In genomic region chr10:91712315-91712714, GRCh38 we compare ENCODE assay signal across 12 cellular contexts.
DNase-seq lines count a peak whose midpoint lies in the region; ATAC-seq and TF ChIP-seq lines count a peak whose summit lies in the region.
"Had no signal": no experiment of that assay in that cellular context is flagged by ENCODE, and none has a peak within 500 bp of the region (broad histone marks: within the 10 kb centered on the region; RNA-seq: fewer than 3 reads in every experiment).

No MANE protein-coding gene starts in this region.

- H3K4me1 ChIP-seq in BLaER1 treated with 17β-estradiol and CSF1 and Interleukin-3, amounts not matched to agents 10 nM and 100 nM = peaks cover 8 to 32% (median 22%) of the 10 kb centered on the region in 10 experiments; a peak in 18 of 20 replicates
- peaks cover 12% of the 10 kb centered on the region for H3K4me1 ChIP-seq in endodermal cell (ENCODE audit: control insufficient read depth, insufficient read depth, low read length)

- peak overlapping the region; percentile 27 to 85 (median 71); a peak in 21 of 22 replicates for H3K27ac ChIP-seq in BLaER1 treated with 17β-estradiol and CSF1 and Interleukin-3, amounts not matched to agents 10 nM and 100 nM
- H3K27ac ChIP-seq in endodermal cell (ENCODE audit: low read depth, low read length) = no peak overlapping the region
- H3K27ac ChIP-seq: cardiac muscle cell had no signal

- H4K20me1 ChIP-seq in BLaER1 treated with 17β-estradiol and CSF1 and Interleukin-3, amounts not matched to agents 10 nM and 100 nM = no peaks in the 10 kb centered on the region

- H3K36me3 ChIP-seq in BLaER1 treated with 17β-estradiol and CSF1 and Interleukin-3, amounts not matched to agents 10 nM and 100 nM = no peaks in the 10 kb centered on the region
- H3K36me3 ChIP-seq in endodermal cell (ENCODE audit: control insufficient read depth, insufficient read depth, low read length) = no peaks in the 10 kb centered on the region
- no peaks in the 10 kb centered on the region for H3K36me3 ChIP-seq in H7 (replicated peaks; ENCODE audit: control insufficient read depth, insufficient read depth, low read length)
- H3K36me3 ChIP-seq: cardiac muscle cell had no signal

- peaks cover 12 to 20% (median 15%) of the 10 kb centered on the region in 11 experiments; a peak in 21 of 22 replicates for H3K9me3 ChIP-seq in BLaER1 treated with 17β-estradiol and CSF1 and Interleukin-3, amounts not matched to agents 10 nM and 100 nM (replicated peaks in 1 of 11)
- no peaks in the 10 kb centered on the region for H3K9me3 ChIP-seq in endodermal cell (ENCODE audit: control insufficient read depth, low read length)

- no peak overlapping the region for H3K4me3 Mint-ChIP-seq in endodermal cell
- H3K4me3 Mint-ChIP-seq: stimulated activated effector memory CD8-positive, alpha-beta T cell treated with anti-CD3 and anti-CD28 coated beads, Interleukin-12 subunit alpha, Interleukin-12 subunit beta, amount 100 ng/mL, for 72 hours had no signal

- peak overlapping the region; percentile 61 to 82 (median 73) for H3K4me2 ChIP-seq in BLaER1 treated with 17β-estradiol and CSF1 and Interleukin-3, amounts not matched to agents 10 nM and 100 nM

- peaks cover 22% of the 10 kb centered on the region for H3K4me1 Mint-ChIP-seq in endodermal cell
- H3K4me1 Mint-ChIP-seq: stimulated activated effector memory CD8-positive, alpha-beta T cell treated with anti-CD3 and anti-CD28 coated beads, Interleukin-12 subunit alpha, Interleukin-12 subunit beta, amount 100 ng/mL, for 72 hours had no signal

- TF ChIP-seq CTCF in GM20000 (IDR thresholded peaks at IDR 0.05; ENCODE audit: extremely low read depth, missing control alignments) (no peak), endodermal cell (conservative IDR thresholded peaks at IDR 0.05) (no peak)

- H3K27me3 ChIP-seq in BLaER1 treated with 17β-estradiol and CSF1 and Interleukin-3, amounts not matched to agents 10 nM and 100 nM = no peaks in the 10 kb centered on the region
- no peaks in the 10 kb centered on the region for H3K27me3 ChIP-seq in endodermal cell (ENCODE audit: control insufficient read depth, insufficient read depth, low read length, poor library complexity, severe bottlenecking)
- H3K27me3 ChIP-seq in H7 (ENCODE audit: control insufficient read depth, insufficient read depth, low read length) = no peaks in the 10 kb centered on the region
- H3K27me3 ChIP-seq: cardiac muscle cell had no signal

- peak overlapping the region; percentile 79 for H3K27ac Mint-ChIP-seq in endodermal cell
- H3K27ac Mint-ChIP-seq: stimulated activated effector memory CD8-positive, alpha-beta T cell treated with anti-CD3 and anti-CD28 coated beads, Interleukin-12 subunit alpha, Interleukin-12 subunit beta, amount 100 ng/mL, for 72 hours had no signal

- WGBS in endodermal cell (ENCODE audit: insufficient coverage in 1 of 2, insufficient read length in 1 of 2), 2 experiments = 48 to 54% methylated on average over 3 to 4 of the region's 4 CpGs

- H3K36me3 Mint-ChIP-seq in endodermal cell (ENCODE audit: low read depth) = no peaks in the 10 kb centered on the region
- H3K36me3 Mint-ChIP-seq: stimulated activated effector memory CD8-positive, alpha-beta T cell treated with anti-CD3 and anti-CD28 coated beads, Interleukin-12 subunit alpha, Interleukin-12 subunit beta, amount 100 ng/mL, for 72 hours had no signal

- peak overlapping the region; percentile 56 to 77 (median 67); a peak in 21 of 22 replicates for H3K9ac ChIP-seq in BLaER1 treated with 17β-estradiol and CSF1 and Interleukin-3, amounts not matched to agents 10 nM and 100 nM
- H3K9ac ChIP-seq in endodermal cell (ENCODE audit: extremely low read depth, low read length, poor library complexity, severe bottlenecking) = peak overlapping the region; percentile 13

- DNase-seq in GM20000 (ENCODE audit: low spot score) (peak; percentile 33), endodermal cell (peak; percentile 57), H7 (no peak), HT-29 (ENCODE audit: low spot score) (no peak), NK-92 (lab: John Stamatoyannopoulos, UW; ENCODE audit: unreplicated experiment) (no peak)
- no peak for DNase-seq in stimulated activated CD4-positive, alpha-beta T cell treated with anti-CD3 and anti-CD28 coated beads, Interleukin-2, amount 100 ng/mL, for 48 hours
- DNase-seq: mammary epithelial cell had no signal

- peaks cover 4% of the 10 kb centered on the region for H3K27me3 Mint-ChIP-seq in endodermal cell (ENCODE audit: insufficient read depth)

- H3K4me3 ChIP-seq in BLaER1 treated with 17β-estradiol and CSF1 and Interleukin-3, amounts not matched to agents 10 nM and 100 nM = peak overlapping the region; percentile 5 to 55 (median 26); a peak in 11 of 20 replicates
- H3K4me3 ChIP-seq in endodermal cell (ENCODE audit: low read length) (no peak overlapping the region), H7 (ENCODE audit: insufficient read depth, low read depth, low read length) (no peak overlapping the region)
- H3K4me3 ChIP-seq: cardiac muscle cell, skin epidermis had no signal

- ATAC-seq in HG03064 (IDR thresholded peaks at IDR 0.05; ENCODE audit: low read depth, unreplicated experiment) = peak; percentile 57
- ATAC-seq: stimulated activated effector memory CD8-positive, alpha-beta T cell treated with anti-CD3 and anti-CD28 coated beads, Interleukin-12 subunit alpha, Interleukin-12 subunit beta, amount 100 ng/mL, for 72 hours had no signal

- H3K9me3 Mint-ChIP-seq in endodermal cell = peaks cover 3% of the 10 kb centered on the region
- H3K9me3 Mint-ChIP-seq: stimulated activated effector memory CD8-positive, alpha-beta T cell treated with anti-CD3 and anti-CD28 coated beads, Interleukin-12 subunit alpha, Interleukin-12 subunit beta, amount 100 ng/mL, for 72 hours had no signal

Comparison
In these comparisons a context has a peak if more than half of its experiments do, and no peak if none do; other contexts are left out.
1. H3K4me3 ChIP-seq: peak in BLaER1 treated with 17β-estradiol and CSF1 and Interleukin-3, amounts not matched to agents 10 nM and 100 nM (10 of 10); none in endodermal cell (single experiment) and H7 (single experiment).
2. DNase-seq: peak in GM20000 (single experiment) and endodermal cell (single experiment); none in H7 (single experiment), HT-29 (single experiment), NK-92 (single experiment) and stimulated activated CD4-positive, alpha-beta T cell treated with anti-CD3 and anti-CD28 coated beads, Interleukin-2, amount 100 ng/mL, for 48 hours (0 of 2).